ENCODE assay signal across 8 cellular contexts in the genomic region with DNA sequence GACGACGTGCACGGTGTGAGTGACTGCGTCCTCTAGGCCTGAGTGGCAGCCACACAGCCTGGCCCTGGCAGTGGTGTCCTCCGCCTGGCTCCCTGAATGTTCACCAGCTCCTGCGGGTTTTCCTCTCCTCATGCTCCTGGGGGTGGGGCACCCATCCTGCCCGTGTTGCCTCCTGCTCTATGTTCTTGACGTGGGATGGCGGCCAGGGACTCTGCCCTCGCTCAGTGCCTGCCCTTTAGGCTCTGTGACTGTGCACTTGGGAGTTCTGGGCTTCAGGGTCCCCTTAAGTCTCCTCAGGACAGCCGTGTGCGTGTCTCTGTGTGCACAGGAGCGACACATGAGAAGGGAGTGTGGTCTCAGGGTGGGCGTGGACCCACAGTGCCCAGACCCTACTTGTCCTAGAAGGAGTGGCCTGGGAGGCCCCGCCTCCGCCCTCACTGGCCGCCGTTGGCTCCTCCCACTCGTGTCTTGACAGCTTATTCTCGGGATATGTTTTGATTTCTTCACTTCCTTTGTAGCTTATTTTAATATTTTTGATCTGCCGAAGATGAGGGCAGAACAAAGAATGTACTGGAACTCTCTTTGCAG. TPM values are rescaled to one million over a fixed set of nuclear protein-coding genes. Genes with fewer than 3 reads are reported as not detected.
DNase-seq lines count a peak whose midpoint lies in the region; ATAC-seq and TF ChIP-seq lines count a peak whose summit lies in the region.

No MANE protein-coding gene starts in this region.

- H3K4me3 ChIP-seq in ACC112 (ENCODE audit: low read depth, low read length), result peak overlapping the region; percentile 93
- peak overlapping the region; percentile 16 for H3K4me3 ChIP-seq in ectodermal cell (ENCODE audit: insufficient read depth, low read depth, low read length)
- H3K4me3 ChIP-seq in lower lobe of right lung, result peak overlapping the region; percentile 64
- no peak overlapping the region for H3K4me3 ChIP-seq in MM.1S (ENCODE audit: low read length)

- no peaks in the 10 kb centered on the region for H3K36me3 ChIP-seq in ACC112 (ENCODE audit: insufficient read depth, low read length)
- no peaks in the 10 kb centered on the region for H3K36me3 ChIP-seq in ectodermal cell (ENCODE audit: control insufficient read depth, insufficient read depth, low read length)
- no peaks in the 10 kb centered on the region for H3K36me3 ChIP-seq in lower lobe of right lung
- no peaks in the 10 kb centered on the region for H3K36me3 ChIP-seq in MM.1S (replicated peaks; ENCODE audit: insufficient read depth, low read length)

- no peak overlapping the region for H3K4me2 ChIP-seq in MM.1S (ENCODE audit: low read depth, low read length)

- H3K27ac ChIP-seq in ACC112 (ENCODE audit: low read depth, low read length), result peak overlapping the region; percentile 43; the same call in 1 of the 2 replicates
- no peak overlapping the region for H3K27ac ChIP-seq in ectodermal cell (ENCODE audit: insufficient read depth, low read depth, low read length, poor library complexity, severe bottlenecking)
- peak overlapping the region; percentile 89 for H3K27ac ChIP-seq in lower lobe of right lung
- no peak overlapping the region for H3K27ac ChIP-seq in MM.1S (ENCODE audit: low read length)

- H3F3A ChIP-seq in MM.1S (ENCODE audit: insufficient read depth, low read length), result no peaks in the 10 kb centered on the region

- no peak overlapping the region for H3K9ac ChIP-seq in MM.1S (ENCODE audit: low read length)

- peaks cover 50% of the 10 kb centered on the region for H3K4me1 Mint-ChIP-seq in activated CD4-positive, alpha-beta T cell treated with anti-CD3 and anti-CD28 coated beads, Interleukin-2, amount 10 ng/mL, durations not matched to agents 24 days and 14 days

- intact Hi-C loops in activated CD4-positive, alpha-beta T cell treated with anti-CD3 and anti-CD28 coated beads, Interleukin-2, amount 10 ng/mL, durations not matched to agents 24 days and 14 days (cut with micrococcal nuclease), result loop anchor here (2.0 kb wide), 2 partner anchors 37 to 59 kb away; partner anchors contain the start of gene FAAP20
- intact Hi-C loops in lower lobe of right lung (cut with DNase I), result no loop called here

- ATAC-seq in lower lobe of right lung (peak; percentile 49 to 59), GM21576 (IDR thresholded peaks at IDR 0.05; ENCODE audit: unreplicated experiment) (no peak)

- peak overlapping the region; percentile 93 for H3K4me3 Mint-ChIP-seq in activated CD4-positive, alpha-beta T cell treated with anti-CD3 and anti-CD28 coated beads, Interleukin-2, amount 10 ng/mL, durations not matched to agents 24 days and 14 days

- no peaks in the 10 kb centered on the region for H3K9me3 ChIP-seq in ectodermal cell (ENCODE audit: control insufficient read depth, low read length)
- no peaks in the 10 kb centered on the region for H3K9me3 ChIP-seq in lower lobe of right lung
- no peaks in the 10 kb centered on the region for H3K9me3 ChIP-seq in MM.1S (replicated peaks; ENCODE audit: insufficient read depth, low read length)

- 63% methylated on average over 21 of the region's 21 CpGs for WGBS in ectodermal cell, 2 experiments

- H3K36me3 Mint-ChIP-seq in activated CD4-positive, alpha-beta T cell treated with anti-CD3 and anti-CD28 coated beads, Interleukin-2, amount 10 ng/mL, durations not matched to agents 24 days and 14 days (ENCODE audit: low read depth), result peaks cover 25% of the 10 kb centered on the region

- no peaks in the 10 kb centered on the region for H3K27me3 Mint-ChIP-seq in activated CD4-positive, alpha-beta T cell treated with anti-CD3 and anti-CD28 coated beads, Interleukin-2, amount 10 ng/mL, durations not matched to agents 24 days and 14 days

- H2AFZ ChIP-seq in ACC112 (ENCODE audit: low read length, unreplicated experiment), result no peak overlapping the region
- H2AFZ ChIP-seq in MM.1S (ENCODE audit: low read length), result no peak overlapping the region

- peak overlapping the region; percentile 91 for H3K27ac Mint-ChIP-seq in activated CD4-positive, alpha-beta T cell treated with anti-CD3 and anti-CD28 coated beads, Interleukin-2, amount 10 ng/mL, durations not matched to agents 24 days and 14 days

- no peaks in the 10 kb centered on the region for H4K20me1 ChIP-seq in MM.1S (ENCODE audit: insufficient read depth, low read length)

- H3K79me2 ChIP-seq in ACC112 (ENCODE audit: control insufficient read depth, insufficient read depth, low read length, unreplicated experiment), result peaks cover 76% of the 10 kb centered on the region
- peaks cover 74% of the 10 kb centered on the region for H3K79me2 ChIP-seq in MM.1S (ENCODE audit: low read length)

- H3K27me3 ChIP-seq in ACC112 (ENCODE audit: insufficient read depth, low read length) (no peaks in the 10 kb centered on the region), ectodermal cell (ENCODE audit: control insufficient read depth, insufficient read depth, low read length, poor library complexity, severe bottlenecking) (peaks cover 2% of the 10 kb centered on the region), lower lobe of right lung (ENCODE audit: low read depth) (no peaks in the 10 kb centered on the region), MM.1S (replicated peaks; ENCODE audit: insufficient read depth, low read length) (peaks cover 2% of the 10 kb centered on the region)

- H3K9me2 ChIP-seq in MM.1S (replicated peaks; ENCODE audit: insufficient read depth, low read length), result no peaks in the 10 kb centered on the region

- DNase-seq in HuH-7.5 (ENCODE audit: low spot score), result peak; percentile 64
- DNase-seq in activated CD4-positive, alpha-beta T cell treated with anti-CD3 and anti-CD28 coated beads, Interleukin-2, amount 10 ng/mL, durations not matched to agents 24 days and 14 days, result peak; percentile 95
- peak; percentile 94 for DNase-seq in lower lobe of right lung
- DNase-seq in stimulated activated CD4-positive, alpha-beta T cell treated with anti-CD3 and anti-CD28 coated beads, Interleukin-4, amount 100 ng/mL, for 4 hours, result peak; percentile 67 to 71
- no peak for DNase-seq in MM.1S

- no peaks in the 10 kb centered on the region for H3K9me3 Mint-ChIP-seq in activated CD4-positive, alpha-beta T cell treated with anti-CD3 and anti-CD28 coated beads, Interleukin-2, amount 10 ng/mL, durations not matched to agents 24 days and 14 days

- no peak for TF ChIP-seq CTCF in lower lobe of right lung (IDR thresholded peaks at IDR 0.05)
- TF ChIP-seq CTCF in MM.1S (IDR thresholded peaks at IDR 0.05; ENCODE audit: low read length), result no peak

- H3K4me1 ChIP-seq in ACC112 (ENCODE audit: control insufficient read depth, insufficient read depth, low read length, unreplicated experiment) (peaks cover 34% of the 10 kb centered on the region), ectodermal cell (ENCODE audit: control insufficient read depth, insufficient read depth, low read length) (peaks cover 39% of the 10 kb centered on the region), lower lobe of right lung (peaks cover 72% of the 10 kb centered on the region), MM.1S (ENCODE audit: low read length) (peaks cover 14% of the 10 kb centered on the region; the same call in 1 of the 2 replicates)

RNA-seq across cellular contexts. Expression of gene SKI, which starts 3.6 kb away (rescaled TPM):
- total RNA-seq in activated CD4-positive, alpha-beta T cell treated with anti-CD3 and anti-CD28 coated beads, Interleukin-2, amount 10 ng/mL, durations not matched to agents 24 days and 14 days, result 40.7 and 41.1 TPM in 2 replicates
- 43.0 TPM for polyA plus RNA-seq in ectodermal cell (2013, experiment 1 of 4)
- 48.2 TPM for polyA plus RNA-seq in ectodermal cell (2013, experiment 2 of 4)
- polyA plus RNA-seq in ectodermal cell (2013, experiment 3 of 4), result 31.6 TPM
- polyA plus RNA-seq in ectodermal cell (2013, experiment 4 of 4), result 32.5 TPM
- 90.0 TPM for total RNA-seq in lower lobe of right lung

RNA-seq across cellular contexts. Expression of gene FAAP20, which starts 37.2 kb away (rescaled TPM):
- 55.8 and 60.3 TPM in 2 replicates for total RNA-seq in activated CD4-positive, alpha-beta T cell treated with anti-CD3 and anti-CD28 coated beads, Interleukin-2, amount 10 ng/mL, durations not matched to agents 24 days and 14 days
- polyA plus RNA-seq in ectodermal cell (2013, experiment 1 of 4), result 98.8 TPM
- 98.2 TPM for polyA plus RNA-seq in ectodermal cell (2013, experiment 2 of 4)
- 98.2 TPM for polyA plus RNA-seq in ectodermal cell (2013, experiment 3 of 4)
- 102 TPM for polyA plus RNA-seq in ectodermal cell (2013, experiment 4 of 4)
- 50.9 TPM for total RNA-seq in lower lobe of right lung

Comparison
In these comparisons a context has a peak if more than half of its experiments do, and no peak if none do; other contexts are left out.
1. H3K27ac ChIP-seq: peak in ACC112 (single experiment) and lower lobe of right lung (single experiment); none in ectodermal cell (single experiment) and MM.1S (single experiment).